Comparison of ENCODE assay signal across 8 cellular contexts in the genomic region with DNA sequence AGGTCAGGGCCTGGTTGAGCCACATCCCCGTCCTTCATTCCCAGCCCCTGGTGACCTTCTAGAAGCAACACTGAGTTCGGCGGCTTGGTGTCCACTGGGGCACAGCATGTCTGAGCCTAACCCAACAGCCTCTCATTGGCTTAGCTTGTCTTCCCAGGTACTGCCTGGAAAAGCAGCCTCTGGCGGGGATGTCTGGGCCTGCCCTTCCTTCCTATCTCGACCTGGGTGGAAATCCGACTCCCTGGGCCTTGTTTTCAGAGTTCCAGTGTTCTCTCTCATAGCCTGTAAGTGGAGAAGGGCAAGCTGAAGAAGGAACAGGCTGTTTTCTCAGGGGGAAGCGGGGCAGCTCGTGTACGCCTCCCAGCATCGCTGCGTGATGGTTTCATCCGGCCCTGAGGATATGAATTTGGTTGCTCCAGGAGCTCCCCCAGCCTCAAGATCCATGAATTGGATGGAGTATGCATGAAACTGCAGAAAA.
DNase-seq lines count a peak whose midpoint lies in the region; ATAC-seq and TF ChIP-seq lines count a peak whose summit lies in the region.

No MANE protein-coding gene starts in this region.

- ATAC-seq in GM21737 (IDR thresholded peaks at IDR 0.05; ENCODE audit: unreplicated experiment) (no peak), GM18519 (IDR thresholded peaks at IDR 0.05; ENCODE audit: low FRiP score, unreplicated experiment) (no peak)

- peak overlapping the region; percentile 77 for H3K27ac ChIP-seq in neutrophil

- TF ChIP-seq CTCF in choroid plexus epithelial cell (conservative IDR thresholded peaks at IDR 0.05; ENCODE audit: low read depth, low read length) (no peak), neutrophil (IDR thresholded peaks at IDR 0.05) (no peak)

- H3K9me3 ChIP-seq in neutrophil = no peaks in the 10 kb centered on the region

- H3K36me3 ChIP-seq in neutrophil = no peaks in the 10 kb centered on the region

- peak; percentile 83 for DNase-seq in DMS 273 treated with DMSO at 0.1 percent for 48 hours (lab: John Stamatoyannopoulos, UW)
- DNase-seq in NCI-H2171 (lab: John Stamatoyannopoulos, UW) = peak; percentile 86
- DNase-seq in choroid plexus epithelial cell (ENCODE audit: low read depth) = peak; percentile 62
- DNase-seq in mucosa of gallbladder (ENCODE audit: low spot score) = no peak
- DNase-seq in NCI-H82 (lab: John Stamatoyannopoulos, UW) = no peak

- no peaks in the 10 kb centered on the region for H3K27me3 ChIP-seq in neutrophil

- peaks cover 65 to 73% of the 10 kb centered on the region in 2 experiments for H3K4me1 ChIP-seq in neutrophil (ENCODE audit: control insufficient read depth in 1 of 2, insufficient read depth in 1 of 2, low read depth in 1 of 2, low read length in 1 of 2)

- no peak overlapping the region for H3K4me3 ChIP-seq in choroid plexus epithelial cell (ENCODE audit: low read depth, low read length)
- H3K4me3 ChIP-seq in neutrophil (ENCODE audit: low read depth in 1 of 2, low read length in 1 of 2) = no peak overlapping the region

Comparison
In these comparisons a context has a peak if more than half of its experiments do, and no peak if none do; other contexts are left out.
1. DNase-seq: peak in DMS 273 treated with DMSO at 0.1 percent for 48 hours (single experiment), NCI-H2171 (single experiment) and choroid plexus epithelial cell (single experiment); none in mucosa of gallbladder (single experiment) and NCI-H82 (single experiment).